Comparison of ENCODE assay signal across 8 cellular contexts in genomic region chr1:201506573-201507567, GRCh38. TPM values are rescaled to one million over a fixed set of nuclear protein-coding genes. Genes with fewer than 3 reads are reported as not detected.
DNase-seq lines count a peak whose midpoint lies in the region; ATAC-seq and TF ChIP-seq lines count a peak whose summit lies in the region.

TSS of gene CSRP1 (minus strand) at chr1:201507123. CDS start at chr1:201496303, 10,820 bp downstream.

- peaks cover 34% of the 10 kb centered on the region for H3K79me2 ChIP-seq in smooth muscle cell (ENCODE audit: low read depth)

- TF ChIP-seq CTCF in brain microvascular endothelial cell (IDR thresholded peaks at IDR 0.05; ENCODE audit: low read depth, low read length, missing control alignments) (no peak), smooth muscle cell (IDR thresholded peaks at IDR 0.05; ENCODE audit: borderline replicate concordance, insufficient read depth, poor library complexity, severe bottlenecking) (no peak)

- peak within 1 kb of the TSS; percentile 84 for H3K4me3 ChIP-seq in brain microvascular endothelial cell (ENCODE audit: low read depth, low read length)
- H3K4me3 ChIP-seq in smooth muscle cell = peak within 1 kb of the TSS; percentile 60

- in situ Hi-C loops in brain microvascular endothelial cell (cut with HindIII; ENCODE audit: low pct_ligation_motif_present, low sequenced_read_pairs) = no loop called here

- peak; percentile 96 for ATAC-seq in GM18498 (IDR thresholded peaks at IDR 0.05; ENCODE audit: unreplicated experiment)
- ATAC-seq in HG02840 (IDR thresholded peaks at IDR 0.05; ENCODE audit: low FRiP score, unreplicated experiment) = peak; percentile 83

- DNase-seq in NCI-H1694 treated with DMSO at 0.1 percent for 48 hours (lab: John Stamatoyannopoulos, UW) (peak; percentile 44), UCSD-AML1 (lab: John Stamatoyannopoulos, UW; ENCODE audit: unreplicated experiment) (peak; percentile 85), brain microvascular endothelial cell (peak; percentile 79), iPS-NIHi7 (ENCODE audit: extremely low spot score) (peak; percentile 50), smooth muscle cell (lab: John Stamatoyannopoulos, UW; ENCODE audit: unreplicated experiment) (no peak), NCI-H524 treated with DMSO at 0.1 percent for 48 hours (lab: John Stamatoyannopoulos, UW) (no peak)

- H3K4me1 ChIP-seq in smooth muscle cell (ENCODE audit: low read depth) = peaks cover 38% of the 10 kb centered on the region

- H3K4me2 ChIP-seq in smooth muscle cell = peak within 1 kb of the TSS; percentile 81

- H3K27ac ChIP-seq in brain microvascular endothelial cell (peak within 1 kb of the TSS; percentile 98), smooth muscle cell (ENCODE audit: low read depth) (peak within 1 kb of the TSS; percentile 98)

- 39% methylated on average over 80 of the region's 81 CpGs for WGBS in smooth muscle cell (ENCODE audit: low lambda C conversion rate)

- H3F3A ChIP-seq in smooth muscle cell (ENCODE audit: low read depth) = peaks cover 43% of the 10 kb centered on the region

- H3K9me3 ChIP-seq in smooth muscle cell (replicated peaks; ENCODE audit: low read depth) = no peaks in the 10 kb centered on the region

- H3K36me3 ChIP-seq in brain microvascular endothelial cell (replicated peaks) (peaks cover 18% of the 10 kb centered on the region), smooth muscle cell (ENCODE audit: low read depth) (no peaks in the 10 kb centered on the region)

- H3K27me3 ChIP-seq in brain microvascular endothelial cell (replicated peaks) (no peaks in the 10 kb centered on the region), smooth muscle cell (ENCODE audit: low read depth) (no peaks in the 10 kb centered on the region)

- peaks cover 5% of the 10 kb centered on the region for H4K20me1 ChIP-seq in smooth muscle cell (ENCODE audit: low read depth)

- no peak within 1 kb of the TSS for H2AFZ ChIP-seq in smooth muscle cell (ENCODE audit: low read depth)

- peak within 1 kb of the TSS; percentile 83 for H3K9ac ChIP-seq in smooth muscle cell (ENCODE audit: low read depth)

RNA-seq across cellular contexts. Expression of gene CSRP1, which starts in this region (rescaled TPM):
- 317 and 345 TPM in 2 replicates for total RNA-seq in smooth muscle cell
- polyA plus RNA-seq in smooth muscle cell = 202 and 215 TPM in 2 replicates

Comparison
In these comparisons a context has a peak if more than half of its experiments do, and no peak if none do; other contexts are left out.
1. DNase-seq: peak in NCI-H1694 treated with DMSO at 0.1 percent for 48 hours (single experiment), UCSD-AML1 (single experiment), brain microvascular endothelial cell (single experiment) and iPS-NIHi7 (single experiment); none in smooth muscle cell (single experiment) and NCI-H524 treated with DMSO at 0.1 percent for 48 hours (single experiment).